In genomic region chr11:17683378-17684161, GRCh38 we compare ENCODE assay signal across 12 cellular contexts. TPM values are rescaled to one million over a fixed set of nuclear protein-coding genes. Genes with fewer than 3 reads are reported as not detected.
DNase-seq lines count a peak whose midpoint lies in the region; ATAC-seq and TF ChIP-seq lines count a peak whose summit lies in the region.
"Had no signal": no experiment of that assay in that cellular context is flagged by ENCODE, and none has a peak within 500 bp of the region (broad histone marks: within the 10 kb centered on the region; RNA-seq: fewer than 3 reads in every experiment).

No MANE protein-coding gene starts in this region.

- peak; percentile 58 for DNase-seq in ACHN
- peak; percentile 66 for DNase-seq in IMR-90
- DNase-seq in amniotic stem cell (lab: John Stamatoyannopoulos, UW) = peak; percentile 26
- DNase-seq in islet precursor cell = peak; percentile 86
- DNase-seq in activated T-helper 1 cell treated with anti-CD3 and anti-CD28 coated beads, Interleukin-12 subunit alpha, Interleukin-12 subunit beta, Interleukin-2, Interleukin-4 antibody, amounts not matched to agents 30 ng/mL and 10 ng/mL and 1 ng/mL, durations not matched to agents 14 hours and 24 hours and 36 hours (ENCODE audit: low spot score) = no peak
- DNase-seq in natural killer cell = no peak
- no peak for DNase-seq in DMS153 (lab: John Stamatoyannopoulos, UW)
- DNase-seq: BE2C; central memory CD4-positive, alpha-beta T cell; NCI-H2029 treated with DMSO at 0.1 percent for 48 hours had no signal

- H4K20me1 ChIP-seq in IMR-90 (ENCODE audit: insufficient read depth, low read length) = no peaks in the 10 kb centered on the region

- TF ChIP-seq POLR2A in IMR-90 (IDR thresholded peaks at IDR 0.05; ENCODE audit: low read depth, low read length) = no peak

- no peak overlapping the region for H2BK15ac ChIP-seq in IMR-90 (ENCODE audit: low read depth, low read length)

- no peak overlapping the region for H3K4me2 ChIP-seq in IMR-90 (ENCODE audit: low read depth, low read length)

- no peak overlapping the region for H2BK20ac ChIP-seq in IMR-90 (ENCODE audit: low read depth, low read length)

- no peaks in the 10 kb centered on the region for H3K36me3 Mint-ChIP-seq in activated T-helper 1 cell treated with anti-CD3 and anti-CD28 coated beads, Interleukin-12 subunit alpha, Interleukin-12 subunit beta, Interleukin-2, Interleukin-4 antibody, amounts not matched to agents 30 ng/mL and 10 ng/mL and 1 ng/mL, durations not matched to agents 14 hours and 24 hours and 36 hours (ENCODE audit: low read depth)
- no peaks in the 10 kb centered on the region for H3K36me3 Mint-ChIP-seq in natural killer cell

- H3K36me3 ChIP-seq in IMR-90 (ENCODE audit: control insufficient read depth, insufficient read depth, low read length) = no peaks in the 10 kb centered on the region
- H3K36me3 ChIP-seq: BE2C, neutrophil had no signal

- H3K9me1 ChIP-seq in IMR-90 (ENCODE audit: insufficient read depth, low read length) = no peaks in the 10 kb centered on the region

- H3K14ac ChIP-seq in IMR-90 (replicated peaks; ENCODE audit: low read depth, low read length) = no peak overlapping the region

- POLR2A ChIA-PET in IMR-90 (lab: Charles Lee; ENCODE audit: unreplicated experiment) = no interaction called here

- H3K56ac ChIP-seq in IMR-90 (ENCODE audit: extremely low read depth, insufficient read depth, low read length) = no peak overlapping the region

- H3K27me3 ChIP-seq in IMR-90 (ENCODE audit: control insufficient read depth, insufficient read depth, low read length) = peaks cover 6% of the 10 kb centered on the region
- H3K27me3 ChIP-seq: BE2C had no signal

- H3K4ac ChIP-seq in IMR-90 (ENCODE audit: low read depth, low read length) = no peak overlapping the region

- TF ChIP-seq CTCF in IMR-90 (conservative IDR thresholded peaks at IDR 0.05; ENCODE audit: low read depth, low read length) = no peak
- no peak for TF ChIP-seq CTCF in natural killer cell (IDR thresholded peaks at IDR 0.05)

- H3K4me3 Mint-ChIP-seq in activated T-helper 1 cell treated with anti-CD3 and anti-CD28 coated beads, Interleukin-12 subunit alpha, Interleukin-12 subunit beta, Interleukin-2, Interleukin-4 antibody, amounts not matched to agents 30 ng/mL and 10 ng/mL and 1 ng/mL, durations not matched to agents 14 hours and 24 hours and 36 hours = no peak overlapping the region
- no peak overlapping the region for H3K4me3 Mint-ChIP-seq in natural killer cell

- no TSS peak for BruUV-seq in IMR-90 (replicated peaks; lab: Mats Ljungman, UMichigan)

- CTCF ChIA-PET in IMR-90 (lab: Yijun Ruan, JAX) = no interaction called here

- no peak overlapping the region for H2AK5ac ChIP-seq in IMR-90 (ENCODE audit: low read depth, low read length)

- no peaks in the 10 kb centered on the region for H3K9me3 Mint-ChIP-seq in activated T-helper 1 cell treated with anti-CD3 and anti-CD28 coated beads, Interleukin-12 subunit alpha, Interleukin-12 subunit beta, Interleukin-2, Interleukin-4 antibody, amounts not matched to agents 30 ng/mL and 10 ng/mL and 1 ng/mL, durations not matched to agents 14 hours and 24 hours and 36 hours
- H3K9me3 Mint-ChIP-seq in natural killer cell = no peaks in the 10 kb centered on the region

- no peaks in the 10 kb centered on the region for H3K79me1 ChIP-seq in IMR-90 (ENCODE audit: low read depth in 1 of 2, low read length in 2 of 2)

- no peak overlapping the region for H2AK9ac ChIP-seq in IMR-90 (replicated peaks; ENCODE audit: low read depth, low read length, poor library complexity)

- intact Hi-C loops in IMR-90 (cut with micrococcal nuclease) (no loop called here), natural killer cell (cut with micrococcal nuclease) (loop anchor here (5.0 kb wide), 1 partner anchor 451 kb away; no protein-coding TSS in a partner anchor)
- intact Hi-C loops in activated T-helper 1 cell treated with anti-CD3 and anti-CD28 coated beads, Interleukin-12 subunit alpha, Interleukin-12 subunit beta, Interleukin-2, Interleukin-4 antibody, amounts not matched to agents 30 ng/mL and 10 ng/mL and 1 ng/mL, durations not matched to agents 14 hours and 24 hours and 36 hours (cut with micrococcal nuclease) = no loop called here

- H3K27ac ChIP-seq in IMR-90 (ENCODE audit: insufficient read depth, low read length) = no peak overlapping the region
- H3K27ac ChIP-seq: neutrophil had no signal

- WGBS in IMR-90 (ENCODE audit: extremely low coverage in 2 of 2, insufficient read length in 1 of 2), 2 experiments = 32% methylated on average over 6 of the region's 12 CpGs; no CpG with 5 or more reads in 1 of the 2 experiments

- peaks cover 1% of the 10 kb centered on the region for H3K27me3 Mint-ChIP-seq in activated T-helper 1 cell treated with anti-CD3 and anti-CD28 coated beads, Interleukin-12 subunit alpha, Interleukin-12 subunit beta, Interleukin-2, Interleukin-4 antibody, amounts not matched to agents 30 ng/mL and 10 ng/mL and 1 ng/mL, durations not matched to agents 14 hours and 24 hours and 36 hours (ENCODE audit: insufficient read depth)
- H3K27me3 Mint-ChIP-seq in natural killer cell (ENCODE audit: low read depth in 2 of 2) = peaks cover 16 to 56% of the 10 kb centered on the region in 2 donors

- no peak overlapping the region for H3K18ac ChIP-seq in IMR-90 (ENCODE audit: low read depth, low read length)

- ATAC-seq in IMR-90 (ENCODE audit: low read depth) (peak; percentile 66), GM18870 (IDR thresholded peaks at IDR 0.05; ENCODE audit: unreplicated experiment) (no peak), natural killer cell (no peak)

- H3K4me1 ChIP-seq in IMR-90 (ENCODE audit: control insufficient read depth, insufficient read depth, low read length) = no peaks in the 10 kb centered on the region
- H3K4me1 ChIP-seq: BE2C had no signal

- no peak overlapping the region for H3K9ac ChIP-seq in IMR-90 (ENCODE audit: low read depth, low read length)

- H3K4me3 ChIP-seq in IMR-90 (ENCODE audit: insufficient read depth, low read depth, low read length) = no peak overlapping the region

- no peak for TF ChIP-seq RAD21 in IMR-90 (IDR thresholded peaks at IDR 0.05; ENCODE audit: low read length)

- H3K9me3 ChIP-seq in IMR-90 (ENCODE audit: control insufficient read depth, insufficient read depth, low read length) = no peaks in the 10 kb centered on the region
- H3K9me3 ChIP-seq: BE2C, neutrophil had no signal

- H4K8ac ChIP-seq in IMR-90 (ENCODE audit: low read depth in 2 of 2, low read length in 2 of 2) = no peak overlapping the region

- H4K91ac ChIP-seq in IMR-90 (ENCODE audit: insufficient read depth, low read depth, low read length) = no peak overlapping the region

- in situ Hi-C loops in ACHN (cut with HindIII; ENCODE audit: low pct_ligation_motif_present, low pct_unique_long_range_greater_than_20kb, low sequenced_read_pairs) = no loop called here
- in situ Hi-C loops in IMR-90 (cut with MboI; ENCODE audit: low sequenced_read_pairs) = no loop called here

- dilution Hi-C loops in IMR-90 (cut with HindIII; ENCODE audit: low sequenced_read_pairs, unreplicated experiment) = no loop called here

- no peak overlapping the region for H3K23ac ChIP-seq in IMR-90 (ENCODE audit: low read depth, low read length)

- no peaks in the 10 kb centered on the region for H3K4me1 Mint-ChIP-seq in activated T-helper 1 cell treated with anti-CD3 and anti-CD28 coated beads, Interleukin-12 subunit alpha, Interleukin-12 subunit beta, Interleukin-2, Interleukin-4 antibody, amounts not matched to agents 30 ng/mL and 10 ng/mL and 1 ng/mL, durations not matched to agents 14 hours and 24 hours and 36 hours (ENCODE audit: low read depth)
- no peaks in the 10 kb centered on the region for H3K4me1 Mint-ChIP-seq in natural killer cell

- peak overlapping the region; percentile 54 for H2AFZ ChIP-seq in IMR-90 (replicated peaks; ENCODE audit: low read length, poor library complexity)

- H2BK5ac ChIP-seq in IMR-90 (ENCODE audit: low read depth, low read length, poor library complexity, severe bottlenecking) = no peak overlapping the region

- no peak overlapping the region for H3K27ac Mint-ChIP-seq in activated T-helper 1 cell treated with anti-CD3 and anti-CD28 coated beads, Interleukin-12 subunit alpha, Interleukin-12 subunit beta, Interleukin-2, Interleukin-4 antibody, amounts not matched to agents 30 ng/mL and 10 ng/mL and 1 ng/mL, durations not matched to agents 14 hours and 24 hours and 36 hours
- no peak overlapping the region for H3K27ac Mint-ChIP-seq in natural killer cell

- no peak overlapping the region for H2BK120ac ChIP-seq in IMR-90 (ENCODE audit: low read depth, low read length)

- H4K5ac ChIP-seq in IMR-90 (ENCODE audit: low read depth, low read length) = no peak overlapping the region

TF ChIP-seq in IMR-90, 13 proteins besides CTCF, POLR2A, EP300 and RAD21 (continues in another document):
- TF ChIP-seq MAFK (IDR thresholded peaks at IDR 0.05; ENCODE audit: low read depth, low read length) (no peak), MXI1 (IDR thresholded peaks at IDR 0.05; ENCODE audit: borderline replicate concordance, low read depth, low read length) (no peak), BHLHE40 (IDR thresholded peaks at IDR 0.05; ENCODE audit: low read depth, low read length) (no peak), MAZ (IDR thresholded peaks at IDR 0.05; ENCODE audit: borderline replicate concordance, low read depth, low read length) (no peak)
- TF ChIP-seq, protein P1, sequence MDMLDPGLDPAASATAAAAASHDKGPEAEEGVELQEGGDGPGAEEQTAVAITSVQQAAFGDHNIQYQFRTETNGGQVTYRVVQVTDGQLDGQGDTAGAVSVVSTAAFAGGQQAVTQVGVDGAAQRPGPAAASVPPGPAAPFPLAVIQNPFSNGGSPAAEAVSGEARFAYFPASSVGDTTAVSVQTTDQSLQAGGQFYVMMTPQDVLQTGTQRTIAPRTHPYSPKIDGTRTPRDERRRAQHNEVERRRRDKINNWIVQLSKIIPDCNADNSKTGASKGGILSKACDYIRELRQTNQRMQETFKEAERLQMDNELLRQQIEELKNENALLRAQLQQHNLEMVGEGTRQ (IDR thresholded peaks at IDR 0.05; ENCODE audit: low read depth, low read length) = no peak

RNA-seq across cellular contexts. Expression of gene MYOD1, which starts 35.8 kb away (rescaled TPM):
- total RNA-seq in IMR-90 (2012; rRNA removed) (not detected in 2 replicates), natural killer cell (not detected)
- not detected in 2 replicates for polyA plus RNA-seq in IMR-90 (2012; rRNA removed)
- polyA plus RNA-seq in IMR-90 (2012; cell fraction: cytosol; rRNA removed) = not detected in 2 replicates
- polyA plus RNA-seq in IMR-90 (2012; cell fraction: nucleus; rRNA removed; ENCODE audit: low replicate concordance) = not detected in 2 replicates
- total RNA-seq in activated T-helper 1 cell treated with anti-CD3 and anti-CD28 coated beads, Interleukin-12 subunit alpha, Interleukin-12 subunit beta, Interleukin-2, Interleukin-4 antibody, amounts not matched to agents 30 ng/mL and 10 ng/mL and 1 ng/mL, durations not matched to agents 14 hours and 24 hours and 36 hours = not detected in 2 replicates

RNA-seq across cellular contexts. Expression of gene KCNC1, which starts 51.0 kb away (rescaled TPM):
- total RNA-seq in IMR-90 (2012; rRNA removed) = not detected in 2 replicates
- 0.03 and 0.11 TPM in 2 replicates for polyA plus RNA-seq in IMR-90 (2012; rRNA removed)
- polyA plus RNA-seq in IMR-90 (2012; cell fraction: cytosol; rRNA removed) = 0.02 and 0.10 TPM in 2 replicates
- polyA plus RNA-seq in IMR-90 (2012; cell fraction: nucleus; rRNA removed; ENCODE audit: low replicate concordance) = 0.11 and 0.22 TPM in 2 replicates
- not detected in 2 replicates for total RNA-seq in activated T-helper 1 cell treated with anti-CD3 and anti-CD28 coated beads, Interleukin-12 subunit alpha, Interleukin-12 subunit beta, Interleukin-2, Interleukin-4 antibody, amounts not matched to agents 30 ng/mL and 10 ng/mL and 1 ng/mL, durations not matched to agents 14 hours and 24 hours and 36 hours
- not detected for total RNA-seq in natural killer cell

Comparison
In these comparisons a context has a peak if more than half of its experiments do, and no peak if none do; other contexts are left out.
1. DNase-seq: peak in ACHN (single experiment), IMR-90 (single experiment), amniotic stem cell (single experiment) and islet precursor cell (single experiment); none in activated T-helper 1 cell treated with anti-CD3 and anti-CD28 coated beads, Interleukin-12 subunit alpha, Interleukin-12 subunit beta, Interleukin-2, Interleukin-4 antibody, amounts not matched to agents 30 ng/mL and 10 ng/mL and 1 ng/mL, durations not matched to agents 14 hours and 24 hours and 36 hours (single experiment), natural killer cell (single experiment) and DMS153 (single experiment).